ENCODE assay signal across 23 cellular contexts in the genomic region with DNA sequence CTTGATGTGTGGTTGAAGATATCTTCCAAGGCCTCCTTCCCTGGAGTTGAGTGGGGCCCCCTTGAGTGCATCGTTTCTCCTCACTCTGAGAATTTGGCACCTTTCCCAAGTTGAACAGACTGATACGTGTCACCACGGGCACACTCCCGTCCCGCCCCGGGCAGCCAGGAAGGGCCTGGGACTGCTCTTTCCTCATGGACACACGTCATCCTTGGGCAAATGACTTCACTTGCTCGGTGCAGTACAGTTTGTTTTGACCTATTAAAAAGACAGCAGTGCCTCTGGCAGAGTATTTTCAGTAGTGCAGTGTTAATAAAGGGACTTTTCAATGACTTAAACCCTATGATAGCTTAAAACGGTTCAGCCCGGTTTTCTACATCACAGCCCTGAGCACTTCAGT. TPM values are rescaled to one million over a fixed set of nuclear protein-coding genes. Genes with fewer than 3 reads are reported as not detected.
DNase-seq lines count a peak whose midpoint lies in the region; ATAC-seq and TF ChIP-seq lines count a peak whose summit lies in the region.
"Had no signal": no experiment of that assay in that cellular context is flagged by ENCODE, and none has a peak within 500 bp of the region (broad histone marks: within the 10 kb centered on the region; RNA-seq: fewer than 3 reads in every experiment).

No MANE protein-coding gene starts in this region.

- no peak overlapping the region for H3K27ac Mint-ChIP-seq in activated naive CD4-positive, alpha-beta T cell treated with anti-CD3 and anti-CD28 coated beads, Interleukin-2, amount 10 ng/mL, durations not matched to agents 7 days and 5 days
- H3K27ac Mint-ChIP-seq: activated CD4-positive, alpha-beta memory T cell treated with anti-CD3 and anti-CD28 coated beads, Interleukin-2, amount 10 ng/mL, durations not matched to agents 7 days and 5 days had no signal

- no peaks in the 10 kb centered on the region for H3K4me1 Mint-ChIP-seq in activated naive CD4-positive, alpha-beta T cell treated with anti-CD3 and anti-CD28 coated beads, Interleukin-2, amount 10 ng/mL, durations not matched to agents 7 days and 5 days
- H3K4me1 Mint-ChIP-seq: activated CD4-positive, alpha-beta memory T cell treated with anti-CD3 and anti-CD28 coated beads, Interleukin-2, amount 10 ng/mL, durations not matched to agents 7 days and 5 days; stimulated activated naive CD8-positive, alpha-beta T cell treated with anti-CD3 and anti-CD28 coated beads, Interleukin-15, amount 100 ng/mL, for 72 hours had no signal

- peaks cover 37% of the 10 kb centered on the region for H3K36me3 ChIP-seq in cardiac muscle cell

- no peak for DNase-seq in cardiac muscle cell (ENCODE audit: low read depth in 1 of 2, low spot score in 1 of 2)
- DNase-seq in Right ventricle myocardium inferior (ENCODE audit: missing footprints): no peak
- DNase-seq in epithelial cell of prostate (ENCODE audit: low read depth, low spot score): peak; percentile 20
- no peak for DNase-seq in left lobe of liver (ENCODE audit: low spot score)
- no peak for DNase-seq in activated CD4-positive, alpha-beta T cell treated with anti-CD3 and anti-CD28 coated beads, Interleukin-2, amount 50 U/mL, for 4 hours
- DNase-seq in activated naive CD4-positive, alpha-beta T cell treated with anti-CD3 and anti-CD28 coated beads, Interleukin-2, amount 10 ng/mL, durations not matched to agents 7 days and 5 days: no peak
- DNase-seq in stimulated activated CD4-positive, alpha-beta T cell treated with anti-CD3 and anti-CD28 coated beads, Interleukin-4, amount 100 ng/mL, for 1 hour: no peak
- DNase-seq: activated CD4-positive, alpha-beta memory T cell treated with anti-CD3 and anti-CD28 coated beads, Interleukin-2, amount 10 ng/mL, durations not matched to agents 7 days and 5 days; activated T-cell treated with anti-CD3 and anti-CD28 coated beads for 4 hours; BE2C; effector CD4-positive, alpha-beta T cell; immature natural killer cell; Karpas-422; NCI-H1930; NCI-H226; NCI-H774; nucleus accumbens; SHP77; stimulated activated naive CD8-positive, alpha-beta T cell treated with anti-CD3 and anti-CD28 coated beads, Interleukin-15, amount 100 ng/mL, for 72 hours; SW 1271 had no signal

- peak; percentile 9 for TF ChIP-seq CTCF in cardiac muscle cell (IDR thresholded peaks at IDR 0.05; ENCODE audit: low read depth, low read length)

- intact Hi-C loops in Right ventricle myocardium inferior (cut with DNase I): no loop called here

- no peaks in the 10 kb centered on the region for H3K27me3 ChIP-seq in cardiac muscle cell
- H3K27me3 ChIP-seq: BE2C, hepatocyte had no signal

- H3K27me3 Mint-ChIP-seq in activated naive CD4-positive, alpha-beta T cell treated with anti-CD3 and anti-CD28 coated beads, Interleukin-2, amount 10 ng/mL, durations not matched to agents 7 days and 5 days: no peaks in the 10 kb centered on the region
- H3K27me3 Mint-ChIP-seq: activated CD4-positive, alpha-beta memory T cell treated with anti-CD3 and anti-CD28 coated beads, Interleukin-2, amount 10 ng/mL, durations not matched to agents 7 days and 5 days; stimulated activated naive CD8-positive, alpha-beta T cell treated with anti-CD3 and anti-CD28 coated beads, Interleukin-15, amount 100 ng/mL, for 72 hours had no signal

- H3K36me3 Mint-ChIP-seq in activated naive CD4-positive, alpha-beta T cell treated with anti-CD3 and anti-CD28 coated beads, Interleukin-2, amount 10 ng/mL, durations not matched to agents 7 days and 5 days: peaks cover 73% of the 10 kb centered on the region

- no peaks in the 10 kb centered on the region for H3K9me3 Mint-ChIP-seq in activated naive CD4-positive, alpha-beta T cell treated with anti-CD3 and anti-CD28 coated beads, Interleukin-2, amount 10 ng/mL, durations not matched to agents 7 days and 5 days
- H3K9me3 Mint-ChIP-seq: activated CD4-positive, alpha-beta memory T cell treated with anti-CD3 and anti-CD28 coated beads, Interleukin-2, amount 10 ng/mL, durations not matched to agents 7 days and 5 days; immature natural killer cell; stimulated activated naive CD8-positive, alpha-beta T cell treated with anti-CD3 and anti-CD28 coated beads, Interleukin-15, amount 100 ng/mL, for 72 hours had no signal

- no peaks in the 10 kb centered on the region for H3K9me3 ChIP-seq in cardiac muscle cell (ENCODE audit: low read depth)
- H3K9me3 ChIP-seq: BE2C had no signal

- H3K4me3 ChIP-seq in cardiac muscle cell: no peak overlapping the region
- H3K4me3 ChIP-seq: GM12878, hepatocyte had no signal

- CTCF ChIA-PET in activated naive CD4-positive, alpha-beta T cell treated with anti-CD3 and anti-CD28 coated beads, Interleukin-2, amount 10 ng/mL, durations not matched to agents 7 days and 5 days (lab: Charles Lee): no interaction called here

- no peaks in the 10 kb centered on the region for H3K4me1 ChIP-seq in cardiac muscle cell (ENCODE audit: low read depth)

- no peak overlapping the region for H3K4me3 Mint-ChIP-seq in activated naive CD4-positive, alpha-beta T cell treated with anti-CD3 and anti-CD28 coated beads, Interleukin-2, amount 10 ng/mL, durations not matched to agents 7 days and 5 days
- H3K4me3 Mint-ChIP-seq: activated CD4-positive, alpha-beta memory T cell treated with anti-CD3 and anti-CD28 coated beads, Interleukin-2, amount 10 ng/mL, durations not matched to agents 7 days and 5 days; immature natural killer cell; stimulated activated naive CD8-positive, alpha-beta T cell treated with anti-CD3 and anti-CD28 coated beads, Interleukin-15, amount 100 ng/mL, for 72 hours had no signal

- no peak for ATAC-seq in Right ventricle myocardium inferior
- ATAC-seq in left lobe of liver: peak; percentile 36
- ATAC-seq: GM12878; stimulated activated naive CD8-positive, alpha-beta T cell treated with anti-CD3 and anti-CD28 coated beads, Interleukin-15, amount 100 ng/mL, for 72 hours had no signal

- H3K27ac ChIP-seq in cardiac muscle cell (no peak overlapping the region), epithelial cell of prostate (peak overlapping the region; percentile 30), temporal lobe (ENCODE audit: low read depth, low read length) (peak overlapping the region; percentile 13)
- H3K27ac ChIP-seq: hepatocyte had no signal

RNA-seq across cellular contexts. Expression of gene SEC14L1, which starts 59.9 kb away (rescaled TPM):
- 25.5 and 26.0 TPM in 2 replicates for total RNA-seq in cardiac muscle cell
- polyA plus RNA-seq in cardiac muscle cell: 30.0 and 32.4 TPM in 2 replicates
- total RNA-seq in Right ventricle myocardium inferior: 65.5 TPM
- 20.1 TPM for total RNA-seq in left lobe of liver
- 80.4 TPM for total RNA-seq in temporal lobe
